Comparison of ENCODE assay signal across 29 cellular contexts in the genomic region with DNA sequence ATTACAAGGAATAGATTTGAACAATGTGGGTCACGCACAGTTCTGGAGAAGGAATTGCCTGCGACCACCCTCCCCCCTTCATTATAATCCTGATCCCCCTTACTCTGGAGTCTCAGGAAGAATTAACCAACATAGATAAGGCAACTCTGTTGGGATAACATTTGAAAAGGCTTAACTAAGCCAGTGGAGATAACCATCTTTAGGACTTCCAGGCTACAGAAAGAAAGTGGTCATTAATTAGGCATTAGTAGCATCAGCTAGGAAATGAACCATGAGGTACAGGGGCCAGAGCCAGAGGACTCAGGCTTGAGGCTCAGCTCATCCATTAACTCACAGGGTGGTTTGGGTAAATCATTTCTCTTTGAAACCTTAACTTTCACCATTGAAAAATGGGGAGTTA.
"Had no signal": no experiment of that assay in that cellular context is flagged by ENCODE, and none has a peak within 500 bp of the region (broad histone marks: within the 10 kb centered on the region; RNA-seq: fewer than 3 reads in every experiment).

No MANE protein-coding gene starts in this region.

- H3K36me3 ChIP-seq: left ventricle myocardium inferior, pancreas, prostate gland, stomach, thyroid gland, transverse colon, upper lobe of left lung, vagina had no signal

- H3K4me3 ChIP-seq: left ventricle myocardium inferior, lung, pancreas, prostate gland, skin epidermis, stomach, testis, thyroid gland, transverse colon, upper lobe of left lung, vagina had no signal

- H3K9me3 Mint-ChIP-seq: nephron progenitor cell had no signal

- H3K27me3 ChIP-seq: pancreas, stomach, testis, thyroid gland, transverse colon, upper lobe of left lung, vagina had no signal

- H3K27me3 Mint-ChIP-seq: naive B cell; stimulated activated naive B cell treated with anti-CD40 and anti-IgM and Interleukin-4, amounts not matched to agents 10 μg/mL and 1 μg/mL and 100 μg/mL, for 72 hours had no signal

- H3K9me3 ChIP-seq: left ventricle myocardium inferior, pancreas, prostate gland, stomach, testis, thyroid gland, transverse colon, upper lobe of left lung, vagina had no signal

- ATAC-seq: left colon; natural killer cell; pancreas; right cardiac atrium; sciatic nerve; stimulated activated naive B cell treated with anti-CD40 and anti-IgM and Interleukin-4, amounts not matched to agents 10 μg/mL and 1 μg/mL and 100 μg/mL, for 72 hours; stimulated activated naive CD8-positive, alpha-beta T cell treated with anti-CD3 and anti-CD28 coated beads, Interleukin-15, Interleukin-2, amounts not matched to agents 100 U/mL and 50 U/mL, for 24 hours had no signal

- H3K4me1 ChIP-seq: left ventricle myocardium inferior, pancreas, prostate gland, stomach, testis, thyroid gland, transverse colon, upper lobe of left lung, vagina had no signal

- DNase-seq: hypothalamus; immature natural killer cell; kidney; left colon; left ventricle myocardium inferior; naive B cell; natural killer cell; nephron progenitor cell; nucleus accumbens; pancreas; posterior cingulate gyrus; retina; right cardiac atrium; stimulated activated CD4-positive, alpha-beta T cell treated with anti-CD3 and anti-CD28 coated beads, Interleukin-12 subunit alpha, Interleukin-12 subunit beta, amount 100 ng/mL, for 4 hours; stimulated activated CD4-positive, alpha-beta T cell treated with anti-CD3 and anti-CD28 coated beads, Interleukin-15, amount 100 ng/mL, for 24 hours; stimulated activated CD4-positive, alpha-beta T cell treated with anti-CD3 and anti-CD28 coated beads, Interleukin-2, amount 100 ng/mL, for 24 hours; stimulated activated CD4-positive, alpha-beta T cell treated with anti-CD3 and anti-CD28 coated beads, Interleukin-4, amount 100 ng/mL, for 1 hour; stimulated activated naive B cell treated with anti-CD40 and anti-IgM and Interleukin-4, amounts not matched to agents 10 μg/mL and 1 μg/mL and 100 μg/mL, for 72 hours; stimulated activated naive CD8-positive, alpha-beta T cell treated with anti-CD3 and anti-CD28 coated beads, Interleukin-15, Interleukin-2, amounts not matched to agents 100 U/mL and 50 U/mL, for 24 hours; stomach; testis; thyroid gland; transverse colon; upper lobe of left lung had no signal

- H3K27ac Mint-ChIP-seq: immature natural killer cell; naive B cell; natural killer cell; nephron progenitor cell; stimulated activated naive B cell treated with anti-CD40 and anti-IgM and Interleukin-4, amounts not matched to agents 10 μg/mL and 1 μg/mL and 100 μg/mL, for 72 hours had no signal

- H3K4me3 Mint-ChIP-seq: immature natural killer cell; naive B cell; natural killer cell; nephron progenitor cell; stimulated activated naive B cell treated with anti-CD40 and anti-IgM and Interleukin-4, amounts not matched to agents 10 μg/mL and 1 μg/mL and 100 μg/mL, for 72 hours had no signal

- H3K36me3 Mint-ChIP-seq: immature natural killer cell; naive B cell; natural killer cell; stimulated activated naive B cell treated with anti-CD40 and anti-IgM and Interleukin-4, amounts not matched to agents 10 μg/mL and 1 μg/mL and 100 μg/mL, for 72 hours had no signal

- H3K4me1 Mint-ChIP-seq: immature natural killer cell; naive B cell; natural killer cell; stimulated activated naive B cell treated with anti-CD40 and anti-IgM and Interleukin-4, amounts not matched to agents 10 μg/mL and 1 μg/mL and 100 μg/mL, for 72 hours had no signal

- H3K27ac ChIP-seq: left ventricle myocardium inferior, pancreas, prostate gland, skin epidermis, stomach, testis, thyroid gland, transverse colon, upper lobe of left lung, vagina had no signal
